29 cellular contexts compared by ENCODE assay signal in genomic region chr14:90606434-90606833, GRCh38.
"Had no signal": no experiment of that assay in that cellular context is flagged by ENCODE, and none has a peak within 500 bp of the region (broad histone marks: within the 10 kb centered on the region; RNA-seq: fewer than 3 reads in every experiment).

No MANE protein-coding gene starts in this region.

- H3K4me3 ChIP-seq: adrenal gland, body of pancreas, colonic mucosa, dorsolateral prefrontal cortex, esophagus squamous epithelium, gastroesophageal sphincter had no signal

- H3K27ac Mint-ChIP-seq: activated B cell treated with CpG ODN at 0.5 μM for 24 hours; activated CD4-positive, alpha-beta memory T cell treated with anti-CD3 and anti-CD28 coated beads for 36 hours; activated CD4-positive, alpha-beta T cell treated with anti-CD3 and anti-CD28 coated beads for 36 hours; activated CD4-positive, alpha-beta T cell treated with anti-CD3 and anti-CD28 coated beads, Interleukin-2, amount 10 ng/mL, durations not matched to agents 24 days and 14 days; activated CD8-positive, alpha-beta memory T cell treated with anti-CD3 and anti-CD28 coated beads, Interleukin-2, amount 10 ng/mL, durations not matched to agents 7 days and 5 days; activated CD8-positive, alpha-beta T cell treated with anti-CD3 and anti-CD28 coated beads, Interleukin-2, amount 10 ng/mL, durations not matched to agents 7 days and 5 days; activated naive CD4-positive, alpha-beta T cell treated with anti-CD3 and anti-CD28 coated beads for 36 hours; activated naive CD4-positive, alpha-beta T cell treated with anti-CD3 and anti-CD28 coated beads, Interleukin-2, amount 50 U/mL, for 24 hours; activated naive CD8-positive, alpha-beta T cell treated with anti-CD3 and anti-CD28 coated beads for 36 hours; activated naive CD8-positive, alpha-beta T cell treated with anti-CD3 and anti-CD28 coated beads, Interleukin-2, amount 50 U/mL, for 24 hours; activated T-helper 1 cell treated with anti-CD3 and anti-CD28 coated beads, Interleukin-12 subunit alpha, Interleukin-12 subunit beta, Interleukin-2, Interleukin-4 antibody, amounts not matched to agents 30 ng/mL and 10 ng/mL and 1 ng/mL, durations not matched to agents 14 hours and 24 hours and 36 hours; activated T-helper 2 cell treated with anti-CD3 and anti-CD28 coated beads, Interferon-gamma antibody, Interleukin-2, Interleukin-4, amounts not matched to agents 10 μg/mL and 5 μg/mL and 100 μg/mL, durations not matched to agents 14 hours and 24 hours and 36 hours had no signal

- H3K9me3 Mint-ChIP-seq: activated B cell treated with CpG ODN at 0.5 μM for 24 hours; activated CD4-positive, alpha-beta memory T cell treated with anti-CD3 and anti-CD28 coated beads for 36 hours; activated CD4-positive, alpha-beta T cell treated with anti-CD3 and anti-CD28 coated beads, Interleukin-2, amount 10 ng/mL, durations not matched to agents 24 days and 14 days; activated naive CD4-positive, alpha-beta T cell treated with anti-CD3 and anti-CD28 coated beads for 36 hours; activated naive CD4-positive, alpha-beta T cell treated with anti-CD3 and anti-CD28 coated beads, Interleukin-2, amount 50 U/mL, for 24 hours; activated naive CD8-positive, alpha-beta T cell treated with anti-CD3 and anti-CD28 coated beads for 36 hours; activated naive CD8-positive, alpha-beta T cell treated with anti-CD3 and anti-CD28 coated beads, Interleukin-2, amount 50 U/mL, for 24 hours; activated T-helper 1 cell treated with anti-CD3 and anti-CD28 coated beads, Interleukin-12 subunit alpha, Interleukin-12 subunit beta, Interleukin-2, Interleukin-4 antibody, amounts not matched to agents 30 ng/mL and 10 ng/mL and 1 ng/mL, durations not matched to agents 14 hours and 24 hours and 36 hours; activated T-helper 2 cell treated with anti-CD3 and anti-CD28 coated beads, Interferon-gamma antibody, Interleukin-2, Interleukin-4, amounts not matched to agents 10 μg/mL and 5 μg/mL and 100 μg/mL, durations not matched to agents 14 hours and 24 hours and 36 hours had no signal

- ATAC-seq: activated CD4-positive, alpha-beta T cell treated with anti-CD3 and anti-CD28 coated beads for 36 hours; activated CD4-positive, CD25-positive, alpha-beta regulatory T cell treated with anti-CD3 and anti-CD28 coated beads, Interleukin-2, amount 50 U/mL, for 24 hours; activated CD8-positive, alpha-beta memory T cell treated with anti-CD3 and anti-CD28 coated beads, Interleukin-2, amount 10 ng/mL, durations not matched to agents 7 days and 5 days; activated CD8-positive, alpha-beta T cell treated with anti-CD3 and anti-CD28 coated beads, Interleukin-2, amount 10 ng/mL, durations not matched to agents 7 days and 5 days; activated naive CD8-positive, alpha-beta T cell treated with anti-CD3 and anti-CD28 coated beads, Interleukin-2, amount 50 U/mL, for 24 hours; body of pancreas; gastroesophageal sphincter had no signal

- DNase-seq: activated B cell treated with CpG ODN at 0.5 μM for 24 hours; activated CD4-positive, alpha-beta memory T cell treated with anti-CD3 and anti-CD28 coated beads for 36 hours; activated CD4-positive, alpha-beta T cell treated with anti-CD3 and anti-CD28 coated beads for 36 hours; activated CD4-positive, alpha-beta T cell treated with anti-CD3 and anti-CD28 coated beads, Interleukin-2, amount 10 ng/mL, durations not matched to agents 24 days and 14 days; activated CD8-positive, alpha-beta memory T cell treated with anti-CD3 and anti-CD28 coated beads, Interleukin-2, amount 10 ng/mL, durations not matched to agents 7 days and 5 days; activated CD8-positive, alpha-beta memory T cell treated with anti-CD3 and anti-CD28 coated beads, Interleukin-2, amount 50 U/mL, for 4 hours; activated CD8-positive, alpha-beta T cell treated with anti-CD3 and anti-CD28 coated beads, Interleukin-2, amount 10 ng/mL, durations not matched to agents 7 days and 5 days; activated effector memory CD4-positive, alpha-beta T cell treated with anti-CD3 and anti-CD28 coated beads, Interleukin-2, amount 50 U/mL, for 16 hours; activated naive CD4-positive, alpha-beta T cell treated with anti-CD3 and anti-CD28 coated beads for 36 hours; activated naive CD8-positive, alpha-beta T cell treated with anti-CD3 and anti-CD28 coated beads for 36 hours; activated naive CD8-positive, alpha-beta T cell treated with anti-CD3 and anti-CD28 coated beads, Interleukin-2, amount 50 U/mL, for 24 hours; activated T-cell treated with anti-CD3 and anti-CD28 coated beads, Interleukin-2, amount 50 U/mL, for 1 hour; activated T-cell treated with anti-CD3 and anti-CD28 coated beads, Interleukin-2, amount 50 U/mL, for 48 hours; adrenal gland; aorta; body of pancreas; colonic mucosa; effector memory CD4-positive, alpha-beta T cell; esophagus squamous epithelium; foreskin melanocyte; T-helper 2 cell had no signal

- H3K4me1 Mint-ChIP-seq: activated CD4-positive, alpha-beta T cell treated with anti-CD3 and anti-CD28 coated beads for 36 hours; activated CD4-positive, alpha-beta T cell treated with anti-CD3 and anti-CD28 coated beads, Interleukin-2, amount 10 ng/mL, durations not matched to agents 24 days and 14 days; activated CD8-positive, alpha-beta memory T cell treated with anti-CD3 and anti-CD28 coated beads, Interleukin-2, amount 10 ng/mL, durations not matched to agents 7 days and 5 days; activated naive CD4-positive, alpha-beta T cell treated with anti-CD3 and anti-CD28 coated beads, Interleukin-2, amount 50 U/mL, for 24 hours; activated naive CD8-positive, alpha-beta T cell treated with anti-CD3 and anti-CD28 coated beads for 36 hours had no signal

- H3K9me3 ChIP-seq: adrenal gland, body of pancreas, colonic mucosa, esophagus squamous epithelium, gastroesophageal sphincter had no signal

- H3K27ac ChIP-seq: adrenal gland, body of pancreas, colonic mucosa, epithelial cell of prostate, esophagus squamous epithelium, gastroesophageal sphincter, VCaP had no signal

- H3K4me3 Mint-ChIP-seq: activated B cell treated with CpG ODN at 0.5 μM for 24 hours; activated CD4-positive, alpha-beta memory T cell treated with anti-CD3 and anti-CD28 coated beads for 36 hours; activated CD4-positive, alpha-beta T cell treated with anti-CD3 and anti-CD28 coated beads for 36 hours; activated CD4-positive, alpha-beta T cell treated with anti-CD3 and anti-CD28 coated beads, Interleukin-2, amount 10 ng/mL, durations not matched to agents 24 days and 14 days; activated CD8-positive, alpha-beta memory T cell treated with anti-CD3 and anti-CD28 coated beads, Interleukin-2, amount 10 ng/mL, durations not matched to agents 7 days and 5 days; activated CD8-positive, alpha-beta T cell treated with anti-CD3 and anti-CD28 coated beads, Interleukin-2, amount 10 ng/mL, durations not matched to agents 7 days and 5 days; activated naive CD4-positive, alpha-beta T cell treated with anti-CD3 and anti-CD28 coated beads for 36 hours; activated naive CD4-positive, alpha-beta T cell treated with anti-CD3 and anti-CD28 coated beads, Interleukin-2, amount 50 U/mL, for 24 hours; activated naive CD8-positive, alpha-beta T cell treated with anti-CD3 and anti-CD28 coated beads for 36 hours; activated naive CD8-positive, alpha-beta T cell treated with anti-CD3 and anti-CD28 coated beads, Interleukin-2, amount 50 U/mL, for 24 hours; activated T-helper 1 cell treated with anti-CD3 and anti-CD28 coated beads, Interleukin-12 subunit alpha, Interleukin-12 subunit beta, Interleukin-2, Interleukin-4 antibody, amounts not matched to agents 30 ng/mL and 10 ng/mL and 1 ng/mL, durations not matched to agents 14 hours and 24 hours and 36 hours had no signal

- H3K4me1 ChIP-seq: adrenal gland, body of pancreas, colonic mucosa had no signal

- H3K27me3 Mint-ChIP-seq: activated naive CD4-positive, alpha-beta T cell treated with anti-CD3 and anti-CD28 coated beads, Interleukin-2, amount 50 U/mL, for 24 hours; activated naive CD8-positive, alpha-beta T cell treated with anti-CD3 and anti-CD28 coated beads for 36 hours had no signal

- H3K36me3 Mint-ChIP-seq: activated CD4-positive, alpha-beta memory T cell treated with anti-CD3 and anti-CD28 coated beads for 36 hours; activated CD8-positive, alpha-beta memory T cell treated with anti-CD3 and anti-CD28 coated beads, Interleukin-2, amount 10 ng/mL, durations not matched to agents 7 days and 5 days; activated naive CD4-positive, alpha-beta T cell treated with anti-CD3 and anti-CD28 coated beads, Interleukin-2, amount 50 U/mL, for 24 hours; activated naive CD8-positive, alpha-beta T cell treated with anti-CD3 and anti-CD28 coated beads for 36 hours had no signal

- H3K27me3 ChIP-seq: adrenal gland, body of pancreas, colonic mucosa, dorsolateral prefrontal cortex, esophagus squamous epithelium, gastroesophageal sphincter had no signal

- H3K36me3 ChIP-seq: adrenal gland, colonic mucosa, esophagus squamous epithelium had no signal
